Comparison of ENCODE assay signal across 8 cellular contexts in genomic region chr19:55606817-55607216, GRCh38. TPM values are rescaled to one million over a fixed set of nuclear protein-coding genes. Genes with fewer than 3 reads are reported as not detected.
DNase-seq lines count a peak whose midpoint lies in the region; ATAC-seq and TF ChIP-seq lines count a peak whose summit lies in the region.

No MANE protein-coding gene starts in this region.

- H3K27ac Mint-ChIP-seq in Caco-2 (ENCODE audit: unreplicated experiment): peak overlapping the region; percentile 88
- H3K27ac Mint-ChIP-seq in effector memory CD8-positive, alpha-beta T cell: peak overlapping the region; percentile 80 to 87

- H3K4me2 ChIP-seq in OCI-LY1 (ENCODE audit: low read length): peak overlapping the region; percentile 89

- H3K36me3 Mint-ChIP-seq in Caco-2 (ENCODE audit: insufficient read depth, unreplicated experiment): peaks cover 32% of the 10 kb centered on the region
- H3K36me3 Mint-ChIP-seq in effector memory CD8-positive, alpha-beta T cell (ENCODE audit: insufficient read depth): peaks cover 40% of the 10 kb centered on the region

- no peaks in the 10 kb centered on the region for H4K20me1 ChIP-seq in OCI-LY1 (ENCODE audit: insufficient read depth, low read length)

- BruUV-seq in Caco-2 (replicated peaks; lab: Mats Ljungman, UMichigan): TSS peak; percentile 25

- H3K4me3 ChIP-seq in Caco-2 (ENCODE audit: low read depth, low read length) (no peak overlapping the region), OCI-LY1 (ENCODE audit: low read depth, low read length, poor library complexity, severe bottlenecking) (peak overlapping the region; percentile 85), neuron (ENCODE audit: low read length) (peak overlapping the region; percentile 91)

- H3K27me3 ChIP-seq in Caco-2 (replicated peaks; ENCODE audit: control insufficient read depth, insufficient read depth, low read length): no peaks in the 10 kb centered on the region
- H3K27me3 ChIP-seq in OCI-LY1 (ENCODE audit: insufficient read depth, low read length): no peaks in the 10 kb centered on the region
- no peaks in the 10 kb centered on the region for H3K27me3 ChIP-seq in neuron (ENCODE audit: insufficient read depth, low read length)

- no peak for DNase-seq in Caco-2
- DNase-seq in effector memory CD8-positive, alpha-beta T cell: no peak
- DNase-seq in A172 (ENCODE audit: low spot score): no peak
- DNase-seq in posterior vena cava (ENCODE audit: low spot score): no peak
- no peak for DNase-seq in dedifferentiated amniotic fluid mesenchymal stem cell (ENCODE audit: extremely low spot score)
- DNase-seq in NCI-H524 treated with DMSO at 0.1 percent for 48 hours (lab: John Stamatoyannopoulos, UW): no peak

- no peaks in the 10 kb centered on the region for H3K27me3 Mint-ChIP-seq in Caco-2 (ENCODE audit: insufficient read depth, unreplicated experiment)
- no peaks in the 10 kb centered on the region for H3K27me3 Mint-ChIP-seq in effector memory CD8-positive, alpha-beta T cell

- POLR2A ChIA-PET in Caco-2 (lab: Charles Lee): interaction anchor here (0.7 to 2.8 kb wide), 4 partner anchors 18 to 93 kb away, joined by 4 to 22 read pairs (median 12); partner anchors contain the start of gene ZNF784

- H3K9me2 ChIP-seq in OCI-LY1 (ENCODE audit: low read depth, low read length): no peaks in the 10 kb centered on the region

- H3K9ac ChIP-seq in OCI-LY1 (ENCODE audit: low read length): peak overlapping the region; percentile 96; the same call in 1 of the 2 replicates

- no peak for TF ChIP-seq CTCF in Caco-2 (IDR thresholded peaks at IDR 0.05; ENCODE audit: insufficient read depth in 1 of 2, low read depth in 1 of 2, low read length in 1 of 2, severe bottlenecking in 1 of 2, unreplicated experiment in 1 of 2)
- no peak for TF ChIP-seq CTCF in OCI-LY1 (IDR thresholded peaks at IDR 0.05; ENCODE audit: low read length)

- H3F3A ChIP-seq in OCI-LY1 (ENCODE audit: insufficient read depth, low read length): no peaks in the 10 kb centered on the region; the same call in 1 of the 2 replicates

- H3K36me3 ChIP-seq in Caco-2 (ENCODE audit: control insufficient read depth, insufficient read depth, low read length): no peaks in the 10 kb centered on the region
- H3K36me3 ChIP-seq in OCI-LY1 (ENCODE audit: insufficient read depth, low read length): peaks cover 19% of the 10 kb centered on the region
- peaks cover 25% of the 10 kb centered on the region for H3K36me3 ChIP-seq in neuron (ENCODE audit: insufficient read depth, low read length)

- no peaks in the 10 kb centered on the region for H3K79me2 ChIP-seq in OCI-LY1 (ENCODE audit: insufficient read depth, low read length)

- no peaks in the 10 kb centered on the region for H3K9me3 ChIP-seq in Caco-2
- no peaks in the 10 kb centered on the region for H3K9me3 ChIP-seq in OCI-LY1 (ENCODE audit: low read length)
- peaks cover 4% of the 10 kb centered on the region for H3K9me3 ChIP-seq in neuron (ENCODE audit: low read length)

- peak overlapping the region; percentile 86 for H3K4me3 Mint-ChIP-seq in Caco-2 (ENCODE audit: unreplicated experiment)
- peak overlapping the region; percentile 85 to 86 for H3K4me3 Mint-ChIP-seq in effector memory CD8-positive, alpha-beta T cell

- intact Hi-C loops in Caco-2 (cut with micrococcal nuclease; ENCODE audit: unreplicated experiment): loop anchor here (1.0 kb wide), 3 partner anchors 17 to 90 kb away; partner anchors contain the start of gene ZNF784
- intact Hi-C loops in posterior vena cava (cut with DNase I): loop anchor here (5.0 kb wide), 1 partner anchor 90 kb away; no protein-coding TSS in a partner anchor

- H3K27ac ChIP-seq in OCI-LY1 (ENCODE audit: low read depth, low read length, poor library complexity, severe bottlenecking): peak overlapping the region; percentile 48

- H3K4me1 ChIP-seq in Caco-2 (peaks cover 6% of the 10 kb centered on the region; the same call in 1 of the 2 replicates), OCI-LY1 (ENCODE audit: insufficient read depth, low read length, severe bottlenecking) (peaks cover 13% of the 10 kb centered on the region), neuron (ENCODE audit: insufficient read depth, low read length) (peaks cover 14% of the 10 kb centered on the region)

- ATAC-seq in effector memory CD8-positive, alpha-beta T cell (replicated peaks): no peak

- H2AFZ ChIP-seq in OCI-LY1 (ENCODE audit: low read length) (no peak overlapping the region), neuron (ENCODE audit: low read depth, low read length) (no peak overlapping the region)

- peaks cover 12% of the 10 kb centered on the region for H3K4me1 Mint-ChIP-seq in Caco-2 (ENCODE audit: low read depth, unreplicated experiment)
- H3K4me1 Mint-ChIP-seq in effector memory CD8-positive, alpha-beta T cell (ENCODE audit: low read depth in 2 of 2): peaks cover 46 to 47% of the 10 kb centered on the region in 2 donors

- H3K9me3 Mint-ChIP-seq in Caco-2 (ENCODE audit: unreplicated experiment): no peaks in the 10 kb centered on the region
- no peaks in the 10 kb centered on the region for H3K9me3 Mint-ChIP-seq in effector memory CD8-positive, alpha-beta T cell

- CTCF ChIA-PET in Caco-2 (lab: Charles Lee): interaction anchor here (0.6 to 3.0 kb wide), 16 partner anchors 17 to 641 kb away, joined by 3 to 30 read pairs (median 6); partner anchors contain the start of genes ISOC2 and ZNF784

RNA-seq across cellular contexts. Expression of gene ZNF865, which starts 1.4 kb away (rescaled TPM):
- total RNA-seq in Caco-2 (2022) (13.2 and 14.5 TPM in 2 replicates), posterior vena cava (10 to 100 TPM; 10.1 to 12.6 TPM)
- total RNA-seq in A172 (2014; rRNA removed; shearing (Covaris generic)): 0.81 and 1.4 TPM in 2 replicates

RNA-seq across cellular contexts. Expression of gene ZNF524, which starts 6.7 kb away (rescaled TPM):
- total RNA-seq in Caco-2 (2022) (10.8 and 11.1 TPM in 2 replicates), posterior vena cava (10 to 100 TPM; 10.6 to 11.1 TPM)
- 20.0 and 23.7 TPM in 2 replicates for total RNA-seq in A172 (2014; rRNA removed; shearing (Covaris generic))

RNA-seq across cellular contexts. Expression of gene FIZ1, which starts 7.5 kb away (rescaled TPM):
- total RNA-seq in Caco-2 (2022) (27.2 and 27.7 TPM in 2 replicates), posterior vena cava (1 to 10 TPM; 7.8 to 9.7 TPM)
- 11.5 and 11.7 TPM in 2 replicates for total RNA-seq in A172 (2014; rRNA removed; shearing (Covaris generic))

RNA-seq across cellular contexts. Expression of gene ZNF784, which starts 17.5 kb away (rescaled TPM):
- total RNA-seq in Caco-2 (2022) (8.5 and 10.2 TPM in 2 replicates), posterior vena cava (1 to 10 TPM; 3.6 to 4.3 TPM)
- 0.62 and 6.5 TPM in 2 replicates for total RNA-seq in A172 (2014; rRNA removed; shearing (Covaris generic))

RNA-seq across cellular contexts. Expression of gene ZNF579, which starts 26.2 kb away (rescaled TPM):
- total RNA-seq in Caco-2 (2022): 26.5 and 30.4 TPM in 2 replicates
- total RNA-seq in A172 (2014; rRNA removed; shearing (Covaris generic)): 7.9 and 16.6 TPM in 2 replicates
- total RNA-seq in posterior vena cava: 1 to 10 TPM; 7.4 to 7.6 TPM
